Comparison of ENCODE assay signal across 17 cellular contexts in the genomic region with DNA sequence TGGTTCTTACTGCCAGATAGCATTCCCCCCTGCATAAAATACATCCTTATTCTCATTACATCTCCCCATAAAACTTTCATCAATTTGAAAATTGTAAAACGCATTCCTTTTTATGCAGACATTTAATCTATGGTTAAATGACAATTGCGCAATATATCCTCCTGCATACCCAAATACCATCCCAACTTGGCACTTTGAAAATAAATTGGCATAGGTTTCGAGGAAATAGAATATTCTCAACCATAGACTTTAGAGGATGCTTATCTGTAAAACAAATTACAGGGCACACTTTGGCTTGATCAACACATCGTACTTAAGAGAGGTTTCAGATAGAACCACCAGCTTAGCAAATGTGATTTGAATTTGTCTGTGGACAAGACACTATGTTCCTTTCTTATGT. TPM values are rescaled to one million over a fixed set of nuclear protein-coding genes. Genes with fewer than 3 reads are reported as not detected.
A peak's percentile ranks its signal among the peaks of the same experiment; 100 is the strongest.
DNase-seq lines count a peak whose midpoint lies in the region; ATAC-seq, FAIRE-seq and TF ChIP-seq lines count a peak whose summit lies in the region.
"Had no signal": no experiment of that assay in that cellular context is flagged by ENCODE, and none has a peak within 500 bp of the region (broad histone marks: within the 10 kb centered on the region; RNA-seq: fewer than 3 reads in every experiment).

No MANE protein-coding gene starts in this region.

- in situ Hi-C loops in IMR-90 (cut with MboI; ENCODE audit: low sequenced_read_pairs), result no loop called here

- no peak for TF ChIP-seq RAD21 in IMR-90 (IDR thresholded peaks at IDR 0.05; ENCODE audit: low read length)

- H3K36me3 Mint-ChIP-seq in Calu3 (ENCODE audit: insufficient read depth, unreplicated experiment), result no peaks in the 10 kb centered on the region
- no peaks in the 10 kb centered on the region for H3K36me3 Mint-ChIP-seq in astrocyte (ENCODE audit: low read depth, unreplicated experiment)
- no peaks in the 10 kb centered on the region for H3K36me3 Mint-ChIP-seq in nephron (ENCODE audit: low read depth)

- H3K9me3 ChIP-seq in IMR-90 (ENCODE audit: control insufficient read depth, insufficient read depth, low read length) (no peaks in the 10 kb centered on the region), astrocyte (ENCODE audit: insufficient read depth, low read depth, low read length) (no peaks in the 10 kb centered on the region), prostate gland (no peaks in the 10 kb centered on the region)

- TF ChIP-seq POLR2A in IMR-90 (IDR thresholded peaks at IDR 0.05; ENCODE audit: low read depth, low read length), result no peak
- TF ChIP-seq POLR2A in prostate gland (IDR thresholded peaks at IDR 0.05), result no peak

- H3K4ac ChIP-seq in IMR-90 (ENCODE audit: low read depth, low read length), result peak overlapping the region; percentile 24; the same call in 1 of the 2 replicates

- H3K4me3 ChIP-seq in IMR-90 (ENCODE audit: insufficient read depth, low read depth, low read length) (no peak overlapping the region), astrocyte (ENCODE audit: insufficient read depth, low read depth, low read length) (no peak overlapping the region), prostate gland (no peak overlapping the region)
- H3K4me3 ChIP-seq: SJCRH30 had no signal

- H3K27ac ChIP-seq in IMR-90 (ENCODE audit: insufficient read depth, low read length) (no peak overlapping the region), astrocyte (ENCODE audit: low read depth, low read length) (peak overlapping the region; percentile 29), prostate gland (no peak overlapping the region)
- H3K27ac ChIP-seq: C4-2B had no signal

- H2AFZ ChIP-seq in IMR-90 (replicated peaks; ENCODE audit: low read length, poor library complexity) (no peak overlapping the region), astrocyte (ENCODE audit: low read depth, low read length) (no peak overlapping the region)

- H3K9me1 ChIP-seq in IMR-90 (ENCODE audit: insufficient read depth, low read length), result no peaks in the 10 kb centered on the region

- no peak overlapping the region for H3K9ac ChIP-seq in IMR-90 (ENCODE audit: low read depth, low read length)
- H3K9ac ChIP-seq in astrocyte (ENCODE audit: low read length), result no peak overlapping the region

- no peaks in the 10 kb centered on the region for H3K27me3 Mint-ChIP-seq in Calu3 (ENCODE audit: unreplicated experiment)
- H3K27me3 Mint-ChIP-seq in astrocyte (ENCODE audit: low read depth, unreplicated experiment), result no peaks in the 10 kb centered on the region
- H3K27me3 Mint-ChIP-seq in nephron (ENCODE audit: low read depth), result peaks cover 7% of the 10 kb centered on the region

- peak overlapping the region; percentile 42; the same call in 1 of the 2 replicates for H3K18ac ChIP-seq in IMR-90 (ENCODE audit: low read depth, low read length)

- peak overlapping the region in 1 of 2 experiments; percentile 31; a peak in 1 of 4 replicates for H4K8ac ChIP-seq in IMR-90 (ENCODE audit: low read depth in 2 of 2, low read length in 2 of 2)

- dilution Hi-C loops in IMR-90 (cut with HindIII; ENCODE audit: low sequenced_read_pairs, unreplicated experiment), result no loop called here

- CTCF ChIA-PET in Calu3 (lab: Charles Lee), result interaction anchor here (0.7 kb wide), 1 partner anchor 47 kb away, joined by 5 read pairs; no protein-coding TSS in a partner anchor
- CTCF ChIA-PET in IMR-90 (lab: Yijun Ruan, JAX), result no interaction called here

- H3K27ac Mint-ChIP-seq in Calu3 (ENCODE audit: unreplicated experiment) (peak overlapping the region; percentile 85), astrocyte (ENCODE audit: unreplicated experiment) (peak overlapping the region; percentile 86), nephron (peak overlapping the region; percentile 86 to 92 (median 90))
- H3K27ac Mint-ChIP-seq: H9 had no signal

- TF ChIP-seq CTCF in Calu3 (IDR thresholded peaks at IDR 0.05; ENCODE audit: unreplicated experiment) (no peak), IMR-90 (conservative IDR thresholded peaks at IDR 0.05; ENCODE audit: low read depth, low read length) (no peak), astrocyte (IDR thresholded peaks at IDR 0.05; ENCODE audit: insufficient read depth, low read depth, low read length) (no peak), nephron (IDR thresholded peaks at IDR 0.05; ENCODE audit: unreplicated experiment in 3 of 3) (no peak), prostate gland (IDR thresholded peaks at IDR 0.05) (no peak)

- no peaks in the 10 kb centered on the region for H3K4me1 ChIP-seq in IMR-90 (ENCODE audit: control insufficient read depth, insufficient read depth, low read length)
- H3K4me1 ChIP-seq in astrocyte (ENCODE audit: insufficient read depth, low read length), result peaks cover 11% of the 10 kb centered on the region
- no peaks in the 10 kb centered on the region for H3K4me1 ChIP-seq in prostate gland (replicated peaks)

- intact Hi-C loops in Calu3 (cut with micrococcal nuclease; ENCODE audit: unreplicated experiment), result loop anchor here (5.0 kb wide), 2 partner anchors 49 to 99 kb away; no protein-coding TSS in a partner anchor
- intact Hi-C loops in IMR-90 (cut with micrococcal nuclease), result no loop called here
- intact Hi-C loops in prostate gland (cut with DNase I), result no loop called here

- no peak for ATAC-seq in IMR-90 (ENCODE audit: low read depth)
- ATAC-seq in HG02588 (IDR thresholded peaks at IDR 0.05; ENCODE audit: unreplicated experiment), result no peak

- H2AK5ac ChIP-seq in IMR-90 (ENCODE audit: low read depth, low read length), result no peak overlapping the region; the same call in 1 of the 2 replicates

- H2BK120ac ChIP-seq in IMR-90 (ENCODE audit: low read depth, low read length), result peak overlapping the region; percentile 49

- no peaks in the 10 kb centered on the region for H3K79me2 ChIP-seq in astrocyte (ENCODE audit: insufficient read depth, low read length)

- H2BK20ac ChIP-seq in IMR-90 (ENCODE audit: low read depth, low read length), result peak overlapping the region; percentile 23; the same call in 1 of the 2 replicates

- H3K4me1 Mint-ChIP-seq in Calu3 (ENCODE audit: low read depth, unreplicated experiment) (peaks cover 39% of the 10 kb centered on the region), astrocyte (ENCODE audit: low read depth, unreplicated experiment) (peaks cover 11% of the 10 kb centered on the region), nephron (peaks cover 5% of the 10 kb centered on the region)
- H3K4me1 Mint-ChIP-seq: H9 had no signal

- no peak overlapping the region for H2AK9ac ChIP-seq in IMR-90 (replicated peaks; ENCODE audit: low read depth, low read length, poor library complexity)

- POLR2A ChIA-PET in IMR-90 (lab: Charles Lee; ENCODE audit: unreplicated experiment), result no interaction called here

- DNase-seq in Calu3 (no peak), IMR-90 (no peak), astrocyte (ENCODE audit: low read depth) (no peak), prostate gland (ENCODE audit: low spot score) (no peak), LoVo (ENCODE audit: low spot score) (no peak)
- DNase-seq: DMS79, H9, KBM-7, NCI-H1417 treated with DMSO at 0.1 percent for 48 hours, NCI-H1930, NCI-H345, NCI-H524 treated with DMSO at 0.1 percent for 48 hours had no signal

- H4K20me1 ChIP-seq in IMR-90 (ENCODE audit: insufficient read depth, low read length), result no peaks in the 10 kb centered on the region
- H4K20me1 ChIP-seq in astrocyte (ENCODE audit: insufficient read depth, low read length), result no peaks in the 10 kb centered on the region

- no peak overlapping the region; the same call in 1 of the 2 replicates for H3K14ac ChIP-seq in IMR-90 (replicated peaks; ENCODE audit: low read depth, low read length)

- no peak for FAIRE-seq in astrocyte (lab: Jason Lieb, UNC)

- no peaks in the 10 kb centered on the region for H3K79me1 ChIP-seq in IMR-90 (ENCODE audit: low read depth in 1 of 2, low read length in 2 of 2)

- H3K4me3 Mint-ChIP-seq in Calu3 (ENCODE audit: low read depth, unreplicated experiment), result no peak overlapping the region
- no peak overlapping the region for H3K4me3 Mint-ChIP-seq in astrocyte (ENCODE audit: unreplicated experiment)
- H3K4me3 Mint-ChIP-seq in nephron, result no peak overlapping the region
- H3K4me3 Mint-ChIP-seq: H9 had no signal

- H4K5ac ChIP-seq in IMR-90 (ENCODE audit: low read depth, low read length), result peak overlapping the region; percentile 1; the same call in 1 of the 2 replicates

- peak overlapping the region; percentile 37; the same call in 1 of the 2 replicates for H4K91ac ChIP-seq in IMR-90 (ENCODE audit: insufficient read depth, low read depth, low read length)

- no peak overlapping the region for H3K23ac ChIP-seq in IMR-90 (ENCODE audit: low read depth, low read length)

- H3K9me3 Mint-ChIP-seq in Calu3 (ENCODE audit: low read depth, unreplicated experiment) (peaks cover 5% of the 10 kb centered on the region), astrocyte (ENCODE audit: unreplicated experiment) (peaks cover 7% of the 10 kb centered on the region), nephron (no peaks in the 10 kb centered on the region)
- H3K9me3 Mint-ChIP-seq: H9 had no signal

- H3K36me3 ChIP-seq in IMR-90 (ENCODE audit: control insufficient read depth, insufficient read depth, low read length) (no peaks in the 10 kb centered on the region), astrocyte (ENCODE audit: insufficient read depth, low read length) (no peaks in the 10 kb centered on the region), prostate gland (no peaks in the 10 kb centered on the region)
- H3K36me3 ChIP-seq: SJCRH30 had no signal

- peak overlapping the region; percentile 75; the same call in 2 of the 3 replicates for H2BK15ac ChIP-seq in IMR-90 (ENCODE audit: low read depth, low read length)

- H3K4me2 ChIP-seq in IMR-90 (ENCODE audit: low read depth, low read length) (no peak overlapping the region), astrocyte (ENCODE audit: low read length) (no peak overlapping the region)

- H3K27me3 ChIP-seq in IMR-90 (ENCODE audit: control insufficient read depth, insufficient read depth, low read length) (no peaks in the 10 kb centered on the region), astrocyte (ENCODE audit: insufficient read depth, low read length) (no peaks in the 10 kb centered on the region), prostate gland (replicated peaks; ENCODE audit: insufficient read depth) (no peaks in the 10 kb centered on the region)
- H3K27me3 ChIP-seq: SJCRH30 had no signal

- H2BK5ac ChIP-seq in IMR-90 (ENCODE audit: low read depth, low read length, poor library complexity, severe bottlenecking), result peak overlapping the region; percentile 65

- BruUV-seq in Calu3 (replicated peaks; lab: Mats Ljungman, UMichigan) (no TSS peak), IMR-90 (replicated peaks; lab: Mats Ljungman, UMichigan) (no TSS peak)

- 100% methylated on average over 1 of the region's 4 CpGs; no CpG with 5 or more reads in 1 of the 2 experiments for WGBS in IMR-90 (ENCODE audit: extremely low coverage in 2 of 2, insufficient read length in 1 of 2), 2 experiments
- WGBS in prostate gland, result 41% methylated on average over 4 of the region's 4 CpGs

- no peak overlapping the region for H3K56ac ChIP-seq in IMR-90 (ENCODE audit: extremely low read depth, insufficient read depth, low read length)

RNA-seq across cellular contexts. Expression of gene CAVIN2, which starts 31.0 kb away (rescaled TPM):
- total RNA-seq in Calu3 (2022) (not detected in 2 replicates), IMR-90 (2012; rRNA removed) (11.5 and 12.5 TPM in 2 replicates), astrocyte (1.9 and 2.8 TPM in 2 replicates), prostate gland (10 to 100 TPM; 24.8 to 27.1 TPM)
- 7.7 and 8.3 TPM in 2 replicates for polyA plus RNA-seq in IMR-90 (2012; rRNA removed)
- 4.0 and 7.0 TPM in 2 replicates for polyA plus RNA-seq in IMR-90 (2012; cell fraction: cytosol; rRNA removed)
- polyA plus RNA-seq in IMR-90 (2012; cell fraction: nucleus; rRNA removed; ENCODE audit: low replicate concordance), result 2.8 and 3.3 TPM in 2 replicates
- total RNA-seq: H9, M059J had no signal
